ENCODE assay signal across 8 cellular contexts in genomic region chrX:149504226-149504914, GRCh38. TPM values are rescaled to one million over a fixed set of nuclear protein-coding genes. Genes with fewer than 3 reads are reported as not detected.
DNase-seq lines count a peak whose midpoint lies in the region; ATAC-seq, FAIRE-seq and TF ChIP-seq lines count a peak whose summit lies in the region.

No MANE protein-coding gene starts in this region.

- no peaks in the 10 kb centered on the region for H3K9me3 ChIP-seq in keratinocyte (ENCODE audit: control insufficient read depth, low read depth, low read length)

- in situ Hi-C loops in astrocyte of the spinal cord (cut with HindIII; ENCODE audit: low sequenced_read_pairs): no loop called here

- H3K4me2 ChIP-seq in keratinocyte (ENCODE audit: control insufficient read depth, extremely low read depth, insufficient read depth, low read depth, low read length): peak overlapping the region; percentile 26

- H2AFZ ChIP-seq in keratinocyte (ENCODE audit: control insufficient read depth, low read length): no peak overlapping the region

- peaks cover 9% of the 10 kb centered on the region for H3K79me2 ChIP-seq in keratinocyte (ENCODE audit: control insufficient read depth, insufficient read depth, low read length)

- peak; percentile 34 for TF ChIP-seq CTCF in astrocyte of the spinal cord (IDR thresholded peaks at IDR 0.05; ENCODE audit: low read depth, low read length)
- TF ChIP-seq CTCF in keratinocyte (optimal IDR thresholded peaks at IDR 0.05 in 1 of 3, IDR thresholded peaks at IDR 0.05 in 1 of 3, conservative IDR thresholded peaks at IDR 0.05 in 1 of 3; ENCODE audit: extremely low read depth in 1 of 3, insufficient read depth in 2 of 3, low read length in 3 of 3): peak; percentile 35 to 53 (median 52)

- FAIRE-seq in keratinocyte (lab: Jason Lieb, UNC): no peak

- H3K9me1 ChIP-seq in keratinocyte (ENCODE audit: control insufficient read depth, extremely low read depth, insufficient read depth, low read length): no peaks in the 10 kb centered on the region

- H3K4me1 Mint-ChIP-seq in T-cell: peaks cover 27 to 39% (median 35%) of the 10 kb centered on the region in 3 donors

- H4K20me1 ChIP-seq in keratinocyte (ENCODE audit: control insufficient read depth, extremely low read depth, insufficient read depth, low read length): no peaks in the 10 kb centered on the region

- H3K27ac ChIP-seq in keratinocyte (ENCODE audit: control insufficient read depth, insufficient read depth, low read length): peak overlapping the region; percentile 69

- no peaks in the 10 kb centered on the region for H3K9me3 Mint-ChIP-seq in T-cell

- CTCF ChIA-PET in T-cell (lab: Charles Lee): interaction anchor here (0.6 to 2.6 kb wide), 5 partner anchors 8 to 753 kb away, joined by 3 to 20 read pairs (median 4); partner anchors contain the start of gene EOLA1 (in 1 of the 2)

- POLR2A ChIA-PET in T-cell (lab: Charles Lee): interaction anchor here (0.6 to 7.5 kb wide), 8 partner anchors 10 to 1370 kb away, joined by 3 to 111 read pairs (median 4); partner anchors contain the start of gene EOLA1 (in 1 of the 2)

- peaks cover 0 to 13% of the 10 kb centered on the region in 2 donors for H3K27me3 Mint-ChIP-seq in T-cell

- H3K9ac ChIP-seq in keratinocyte (ENCODE audit: control insufficient read depth, extremely low read depth, insufficient read depth, low read length): peak overlapping the region; percentile 79

- H3K4me1 ChIP-seq in keratinocyte (ENCODE audit: control insufficient read depth, extremely low read depth, insufficient read depth, low read length): peaks cover 17% of the 10 kb centered on the region

- peaks cover 8 to 10% of the 10 kb centered on the region in 2 experiments for H3K36me3 ChIP-seq in keratinocyte (ENCODE audit: control insufficient read depth in 2 of 2, extremely low read depth in 1 of 2, insufficient read depth in 2 of 2, low read length in 2 of 2)

- H3K4me3 Mint-ChIP-seq in T-cell: peak overlapping the region; percentile 79 to 96 (median 88)

- H3K36me3 Mint-ChIP-seq in T-cell: peaks cover 10% of the 10 kb centered on the region

- dilution Hi-C loops in keratinocyte (cut with MboI; ENCODE audit: extremely low pct_ligation_motif_present, low sequenced_read_pairs): no loop called here

- ATAC-seq in GM19455 (IDR thresholded peaks at IDR 0.05; ENCODE audit: unreplicated experiment) (peak; percentile 41), HG03571 (IDR thresholded peaks at IDR 0.05; ENCODE audit: unreplicated experiment) (peak; percentile 39), T-cell (replicated peaks in 1 of 4) (peak; percentile 31 to 56 (median 39))

- peak overlapping the region; percentile 63 for H3K4me3 ChIP-seq in astrocyte of the spinal cord (ENCODE audit: low read depth, low read length)
- peak overlapping the region; percentile 60 to 65 (median 62) for H3K4me3 ChIP-seq in keratinocyte (ENCODE audit: control insufficient read depth in 2 of 3, extremely low read depth in 1 of 3, insufficient read depth in 2 of 3, low read depth in 1 of 3, low read length in 3 of 3)

- peak; percentile 10 for DNase-seq in COR-L47 (lab: John Stamatoyannopoulos, UW)
- DNase-seq in T-cell: peak; percentile 12 to 73 (median 61)
- DNase-seq in astrocyte of the spinal cord (ENCODE audit: low read depth, low spot score): no peak
- no peak for DNase-seq in keratinocyte (ENCODE audit: low read depth, low spot score)
- DNase-seq in stimulated activated CD4-positive, alpha-beta T cell treated with anti-CD3 and anti-CD28 coated beads, TNF-alpha, amount 100 ng/mL, for 24 hours (ENCODE audit: low read depth in 3 of 3): peak in 2 of 3 experiments; percentile 23 to 47
- DNase-seq in NCI-H187 (lab: John Stamatoyannopoulos, UW): no peak

- H3K27ac Mint-ChIP-seq in T-cell: peak overlapping the region; percentile 88 to 95

- H3K27me3 ChIP-seq in keratinocyte (ENCODE audit: control insufficient read depth, extremely low read depth, insufficient read depth, low read length): no peaks in the 10 kb centered on the region

RNA-seq across cellular contexts. Expression of gene IDS, which starts 0.7 kb away (rescaled TPM):
- 100 to 1,000 TPM; 152 to 402 (median 182) TPM for total RNA-seq in T-cell
- polyA plus RNA-seq in keratinocyte: 51.3 to 85.6 TPM (median 59.7 TPM) in 3 replicates
- polyA plus RNA-seq in keratinocyte (2011; ENCODE audit: low read depth): 30.3 TPM
- 70.3 and 85.9 TPM in 2 replicates for polyA plus RNA-seq in keratinocyte (2011; cell fraction: cytosol; rRNA removed)
- 57.6 and 59.2 TPM in 2 replicates for polyA plus RNA-seq in keratinocyte (2011; cell fraction: nucleus; rRNA removed)
- polyA plus RNA-seq in keratinocyte (2012; ENCODE audit: low replicate concordance): 51.8 and 63.3 TPM in 2 replicates
- polyA minus RNA-seq in keratinocyte: 74.0 to 153 TPM (median 93.4 TPM) in 3 replicates
- 53.5 TPM for polyA minus RNA-seq in keratinocyte (2011; cell fraction: cytosol; rRNA and poly(A)+ RNA removed)
- polyA minus RNA-seq in keratinocyte (2011; cell fraction: nucleus; rRNA and poly(A)+ RNA removed): 32.0 and 46.5 TPM in 2 replicates

RNA-seq across cellular contexts. Expression of gene EOLA1, which starts 36.4 kb away (rescaled TPM):
- 10 to 100 TPM; 24.1 to 79.0 (median 39.4) TPM for total RNA-seq in T-cell
- 8.9 to 12.4 TPM (median 9.3 TPM) in 3 replicates for polyA plus RNA-seq in keratinocyte
- polyA plus RNA-seq in keratinocyte (2011; ENCODE audit: low read depth): 9.7 TPM
- polyA plus RNA-seq in keratinocyte (2011; cell fraction: cytosol; rRNA removed): 9.8 and 10.2 TPM in 2 replicates
- polyA plus RNA-seq in keratinocyte (2011; cell fraction: nucleus; rRNA removed): 23.0 and 26.5 TPM in 2 replicates
- 9.3 and 10.4 TPM in 2 replicates for polyA plus RNA-seq in keratinocyte (2012; ENCODE audit: low replicate concordance)
- 3.9 to 9.7 TPM (median 6.0 TPM) in 3 replicates for polyA minus RNA-seq in keratinocyte
- 13.2 TPM for polyA minus RNA-seq in keratinocyte (2011; cell fraction: cytosol; rRNA and poly(A)+ RNA removed)
- polyA minus RNA-seq in keratinocyte (2011; cell fraction: nucleus; rRNA and poly(A)+ RNA removed): 17.0 and 17.5 TPM in 2 replicates

RNA-seq across cellular contexts. Expression of gene HSFX3, which starts 45.4 kb away (rescaled TPM):
- total RNA-seq in T-cell: not detected
- polyA plus RNA-seq in keratinocyte: not detected in 3 replicates
- not detected for polyA plus RNA-seq in keratinocyte (2011; ENCODE audit: low read depth)
- polyA plus RNA-seq in keratinocyte (2011; cell fraction: cytosol; rRNA removed): not detected in 2 replicates
- polyA plus RNA-seq in keratinocyte (2011; cell fraction: nucleus; rRNA removed): not detected in 2 replicates
- polyA plus RNA-seq in keratinocyte (2012; ENCODE audit: low replicate concordance): 0.18 TPM in 1 of 2 replicates, not detected in the other
- polyA minus RNA-seq in keratinocyte: not detected in 3 replicates
- not detected for polyA minus RNA-seq in keratinocyte (2011; cell fraction: cytosol; rRNA and poly(A)+ RNA removed)
- polyA minus RNA-seq in keratinocyte (2011; cell fraction: nucleus; rRNA and poly(A)+ RNA removed): not detected in 2 replicates

Comparison
In these comparisons a context has a peak if more than half of its experiments do, and no peak if none do; other contexts are left out.
1. DNase-seq: peak in COR-L47 (single experiment), T-cell (34 of 34) and stimulated activated CD4-positive, alpha-beta T cell treated with anti-CD3 and anti-CD28 coated beads, TNF-alpha, amount 100 ng/mL, for 24 hours (2 of 3); none in astrocyte of the spinal cord (single experiment), keratinocyte (single experiment) and NCI-H187 (0 of 2).
2. Peak in every context shown above with its lines, with median percentiles within 50 percentile points of each other: ATAC-seq.